In the genomic region with DNA sequence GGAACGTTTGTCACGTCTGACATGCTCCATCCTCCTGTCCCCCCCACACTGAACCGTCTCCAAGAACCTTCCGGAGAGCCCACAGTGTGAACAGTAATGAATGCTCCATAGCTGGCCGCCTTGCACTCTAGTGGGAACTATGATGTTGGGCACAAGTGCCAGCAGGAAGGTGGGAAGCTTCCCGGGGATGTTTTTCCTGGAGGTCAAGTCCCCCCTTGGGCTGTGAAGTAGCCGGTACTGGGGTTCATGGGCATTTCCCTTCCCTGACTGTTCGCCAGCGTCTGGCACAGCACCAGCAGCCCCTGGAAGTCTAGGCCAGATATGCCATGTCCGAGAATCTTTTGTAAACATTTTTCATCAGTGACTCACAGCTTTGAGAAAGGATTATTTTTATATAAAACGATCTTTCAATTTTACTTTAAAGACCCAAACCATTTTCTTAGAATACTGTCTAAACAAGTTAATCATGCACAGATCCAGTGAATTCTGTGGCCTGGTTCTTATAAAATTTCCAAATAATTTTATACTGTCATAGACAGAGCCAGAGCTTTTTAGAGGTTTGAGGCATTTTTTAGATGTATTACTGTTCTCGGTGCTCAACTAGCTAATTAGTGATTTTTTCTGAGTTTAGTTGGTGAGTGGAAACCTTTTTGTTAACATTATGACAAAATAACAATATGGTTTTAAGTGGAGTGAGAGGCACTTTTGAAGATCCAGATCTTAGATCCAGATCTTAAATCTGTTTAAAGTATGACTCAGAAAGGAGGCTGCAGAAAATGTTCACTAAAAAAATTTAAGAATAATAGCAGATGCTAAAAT, we compare ENCODE assay signal across 10 cellular contexts. TPM values are rescaled to one million over a fixed set of nuclear protein-coding genes. Genes with fewer than 3 reads are reported as not detected.
DNase-seq lines count a peak whose midpoint lies in the region; ATAC-seq and TF ChIP-seq lines count a peak whose summit lies in the region.
"Had no signal": no experiment of that assay in that cellular context is flagged by ENCODE, and none has a peak within 500 bp of the region (broad histone marks: within the 10 kb centered on the region; RNA-seq: fewer than 3 reads in every experiment).

No MANE protein-coding gene starts in this region.

- H3K27me3 Mint-ChIP-seq in natural killer cell (ENCODE audit: low read depth in 2 of 2), result no peaks in the 10 kb centered on the region
- H3K27me3 Mint-ChIP-seq: activated B cell treated with CpG ODN at 0.5 μM for 24 hours, memory B cell had no signal

- H3K27ac Mint-ChIP-seq in natural killer cell, result no peak overlapping the region
- H3K27ac Mint-ChIP-seq: activated B cell treated with CpG ODN at 0.5 μM for 24 hours, memory B cell had no signal

- ATAC-seq in omental fat pad (ENCODE audit: low FRiP score) (peak; percentile 67), natural killer cell (no peak)

- H3K4me1 ChIP-seq in SJCRH30, result peaks cover 35% of the 10 kb centered on the region

- intact Hi-C loops in natural killer cell (cut with micrococcal nuclease), result no loop called here

- H3K27me3 ChIP-seq in SJCRH30, result no peaks in the 10 kb centered on the region

- H3K9me3 Mint-ChIP-seq in natural killer cell, result no peaks in the 10 kb centered on the region
- H3K9me3 Mint-ChIP-seq: activated B cell treated with CpG ODN at 0.5 μM for 24 hours, memory B cell had no signal

- no peaks in the 10 kb centered on the region for H3K36me3 Mint-ChIP-seq in natural killer cell
- H3K36me3 Mint-ChIP-seq: memory B cell had no signal

- peak overlapping the region; percentile 65 for H3K27ac ChIP-seq in SJCRH30

- DNase-seq in AG08396 (ENCODE audit: low spot score) (peak; percentile 44), SJCRH30 (peak; percentile 63 to 69), fibroblast of mammary gland (ENCODE audit: low read depth) (peak; percentile 79), omental fat pad (ENCODE audit: low spot score) (peak; percentile 72), HuH-7 (ENCODE audit: low spot score) (no peak), natural killer cell (no peak), NOMO-1 treated with dmso at 0.1 percent for 144 hours (lab: John Stamatoyannopoulos, UW; ENCODE audit: unreplicated experiment) (no peak)
- no peak for DNase-seq in activated CD4-positive, alpha-beta T cell treated with anti-CD3 and anti-CD28 coated beads for 1 hour
- DNase-seq: activated B cell treated with CpG ODN at 0.5 μM for 24 hours had no signal

- no peak overlapping the region for H3K4me3 Mint-ChIP-seq in natural killer cell
- H3K4me3 Mint-ChIP-seq: activated B cell treated with CpG ODN at 0.5 μM for 24 hours, memory B cell had no signal

- no peak for TF ChIP-seq CTCF in fibroblast of mammary gland (conservative IDR thresholded peaks at IDR 0.05; ENCODE audit: control insufficient read depth, insufficient read depth, low read depth, low read length)
- TF ChIP-seq CTCF in omental fat pad (IDR thresholded peaks at IDR 0.05), result no peak
- no peak for TF ChIP-seq CTCF in natural killer cell (IDR thresholded peaks at IDR 0.05)

- H3K9me3 ChIP-seq in SJCRH30 (replicated peaks), result no peaks in the 10 kb centered on the region

- no peaks in the 10 kb centered on the region for H3K36me3 ChIP-seq in SJCRH30

- H3K4me1 Mint-ChIP-seq in natural killer cell, result peaks cover 29 to 41% of the 10 kb centered on the region in 2 donors

- H3K4me3 ChIP-seq in SJCRH30 (peak overlapping the region; percentile 4), fibroblast of mammary gland (ENCODE audit: control insufficient read depth, low read depth, low read length) (peak overlapping the region; percentile 21)

RNA-seq across cellular contexts. Expression of gene ABL1, which starts 11.6 kb away (rescaled TPM):
- total RNA-seq in SJCRH30 (2014; rRNA removed; shearing (Covaris generic)), result 57.2 and 58.0 TPM in 2 replicates
- total RNA-seq in omental fat pad, result 10 to 100 TPM; 48.8 to 82.8 (median 75.3) TPM
- total RNA-seq in natural killer cell, result 10 to 100 TPM; 49.7 to 65.6 (median 53.8) TPM

RNA-seq across cellular contexts. Expression of gene QRFP, which starts 49.9 kb away (rescaled TPM):
- total RNA-seq in SJCRH30 (2014; rRNA removed; shearing (Covaris generic)), result not detected in 2 replicates
- total RNA-seq in omental fat pad (not detected), natural killer cell (not detected)
- total RNA-seq: activated B cell treated with CpG ODN at 0.5 μM for 24 hours had no signal

Comparison
In these comparisons a context has a peak if more than half of its experiments do, and no peak if none do; other contexts are left out.
1. DNase-seq: peak in AG08396 (single experiment), SJCRH30 (2 of 2), fibroblast of mammary gland (single experiment) and omental fat pad (single experiment); none in HuH-7 (single experiment), natural killer cell (single experiment), NOMO-1 treated with dmso at 0.1 percent for 144 hours (single experiment) and activated CD4-positive, alpha-beta T cell treated with anti-CD3 and anti-CD28 coated beads for 1 hour (single experiment).